8 cellular contexts compared by ENCODE assay signal in the genomic region with DNA sequence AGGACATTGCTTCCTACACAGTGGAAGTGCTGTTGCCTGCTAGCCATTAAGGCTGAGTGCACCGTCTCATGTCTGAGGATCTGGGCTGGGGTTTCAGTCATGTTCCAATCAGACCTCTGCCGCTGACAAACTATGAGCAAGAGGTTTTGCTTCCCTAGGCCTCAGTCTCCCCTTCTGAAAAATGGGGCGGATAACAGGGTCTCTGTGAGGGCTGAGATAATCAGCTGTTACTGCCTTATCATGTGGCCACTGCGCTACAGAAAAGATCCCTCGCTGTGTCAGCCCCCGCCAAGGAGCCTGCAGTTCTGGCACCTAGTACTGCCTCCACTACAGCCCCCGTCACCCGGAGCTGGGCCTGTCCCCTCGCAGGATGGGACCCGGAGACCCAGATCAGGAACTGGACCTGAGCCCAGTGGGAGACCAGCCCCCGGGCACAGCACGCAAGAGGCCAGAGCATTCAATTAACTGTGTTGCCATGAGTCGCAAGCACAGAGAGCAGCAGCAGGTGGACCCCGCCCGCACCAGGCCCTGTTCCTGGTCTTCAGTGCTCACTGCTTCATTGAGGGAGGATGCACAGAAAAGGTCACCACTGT. TPM values are rescaled to one million over a fixed set of nuclear protein-coding genes. Genes with fewer than 3 reads are reported as not detected.
A peak's percentile ranks its signal among the peaks of the same experiment; 100 is the strongest.
DNase-seq lines count a peak whose midpoint lies in the region; ATAC-seq, FAIRE-seq and TF ChIP-seq lines count a peak whose summit lies in the region.

No MANE protein-coding gene starts in this region.

- peaks cover 37 to 50% (median 47%) of the 10 kb centered on the region in 3 donors for H3K4me1 Mint-ChIP-seq in T-cell

- 75 to 76% methylated on average over 15 of the region's 15 CpGs for WGBS in heart right ventricle, 2 donors

- H3K4me3 ChIP-seq in heart right ventricle (peak overlapping the region in 9 of 10 donors; percentile 42 to 73 (median 61)), skeletal muscle satellite cell (ENCODE audit: low read length) (peak overlapping the region; percentile 66)

- H3K27ac Mint-ChIP-seq in T-cell: peak overlapping the region; percentile 83 to 86

- peak; percentile 56 for FAIRE-seq in GM12892 (lab: Jason Lieb, UNC)

- peak overlapping the region; percentile 88 to 98 (median 94) for H3K27ac ChIP-seq in heart right ventricle

- no peaks in the 10 kb centered on the region for H3K36me3 Mint-ChIP-seq in T-cell

- peaks cover 0 to 25% (median 4%) of the 10 kb centered on the region in 9 donors for H3K36me3 ChIP-seq in heart right ventricle
- H3K36me3 ChIP-seq in skeletal muscle satellite cell (ENCODE audit: insufficient read depth, low read length): peaks cover 8% of the 10 kb centered on the region

- no peaks in the 10 kb centered on the region for H3K9me3 Mint-ChIP-seq in T-cell

- no peak for TF ChIP-seq POLR2A in GM12892 (IDR thresholded peaks at IDR 0.05; ENCODE audit: low read depth, low read length)

- peak overlapping the region; percentile 67 for H3K9ac ChIP-seq in skeletal muscle satellite cell (ENCODE audit: low read depth, low read length)

- no peak overlapping the region for H3K4me3 Mint-ChIP-seq in T-cell

- TF ChIP-seq CTCF in heart right ventricle (IDR thresholded peaks at IDR 0.05) (no peak), GM10266 (IDR thresholded peaks at IDR 0.05; ENCODE audit: control insufficient read depth, insufficient read depth, low read depth, missing control alignments) (no peak)

- CTCF ChIA-PET in T-cell (lab: Charles Lee): interaction anchor here in 1 of 2 donors (0.6 kb wide), 1 partner anchor 17 kb away, joined by 5 read pairs; no protein-coding TSS in a partner anchor

- H3K9me3 ChIP-seq in heart right ventricle: no peaks in the 10 kb centered on the region
- no peaks in the 10 kb centered on the region for H3K9me3 ChIP-seq in skeletal muscle satellite cell (replicated peaks; ENCODE audit: low read length)

- ATAC-seq in T-cell (replicated peaks in 1 of 4) (no peak), heart right ventricle (no peak), GM19328 (IDR thresholded peaks at IDR 0.05; ENCODE audit: unreplicated experiment) (no peak)

- DNase-seq in GM12892 (ENCODE audit: insufficient read length): no peak
- DNase-seq in T-cell: no peak
- peak in 1 of 2 donors; percentile 29 for DNase-seq in heart right ventricle
- DNase-seq in GM10266 (ENCODE audit: extremely low spot score): no peak
- DNase-seq in HPDE6-E6E7 (ENCODE audit: extremely low spot score): no peak
- DNase-seq in glomerular visceral epithelial cell (ENCODE audit: extremely low spot score): no peak

- POLR2A ChIA-PET in T-cell (lab: Charles Lee): interaction anchor here in 1 of 2 donors (0.7 kb wide), 1 partner anchor 312 kb away, joined by 3 read pairs; no protein-coding TSS in a partner anchor

- peaks cover 19 to 61% (median 48%) of the 10 kb centered on the region in 9 donors for H3K4me1 ChIP-seq in heart right ventricle
- H3K4me1 ChIP-seq in skeletal muscle satellite cell (ENCODE audit: control insufficient read depth, insufficient read depth, low read length): peaks cover 45% of the 10 kb centered on the region

- H3K4me2 ChIP-seq in skeletal muscle satellite cell (ENCODE audit: low read length): peak overlapping the region; percentile 84

- no peaks in the 10 kb centered on the region for H3K27me3 Mint-ChIP-seq in T-cell

- H3K27me3 ChIP-seq in heart right ventricle (no peaks in the 10 kb centered on the region), skeletal muscle satellite cell (ENCODE audit: control insufficient read depth, insufficient read depth, low read length) (no peaks in the 10 kb centered on the region)

- intact Hi-C loops in heart right ventricle (cut with DNase I): no loop called here

RNA-seq across cellular contexts. Expression of gene PNKP, which starts 3.0 kb away (rescaled TPM):
- 38.9 TPM for polyA plus RNA-seq in GM12892 (2012; ENCODE audit: missing spikeins)
- total RNA-seq in T-cell: 100 to 1,000 TPM; 129 to 209 (median 193) TPM
- total RNA-seq in heart right ventricle: 10 to 100 TPM; 24.0 to 43.9 (median 34.6) TPM
- 10 to 100 TPM; 31.8 to 91.7 TPM for polyA plus RNA-seq in heart right ventricle
- total RNA-seq in skeletal muscle satellite cell (2012; rRNA removed): 43.9 TPM in 2 replicates

RNA-seq across cellular contexts. Expression of gene AKT1S1, which starts 6.8 kb away (rescaled TPM):
- 11.7 TPM for polyA plus RNA-seq in GM12892 (2012; ENCODE audit: missing spikeins)
- 10 to 100 TPM; 13.3 to 24.9 (median 21.4) TPM for total RNA-seq in T-cell
- total RNA-seq in heart right ventricle: 10 to 100 TPM; 26.0 to 51.9 (median 32.4) TPM
- 10 to 100 TPM; 42.6 to 48.1 TPM for polyA plus RNA-seq in heart right ventricle
- 11.7 and 13.1 TPM in 2 replicates for total RNA-seq in skeletal muscle satellite cell (2012; rRNA removed)

RNA-seq across cellular contexts. Expression of gene TBC1D17, which starts 7.1 kb away (rescaled TPM):
- polyA plus RNA-seq in GM12892 (2012; ENCODE audit: missing spikeins): 31.9 TPM
- total RNA-seq in T-cell (100 to 1,000 TPM in 1 of 5 donors, 10 to 100 TPM in 4; 46.5 to 102 (median 88.6) TPM), heart right ventricle (10 to 100 TPM; 40.6 to 57.9 (median 50.6) TPM)
- polyA plus RNA-seq in heart right ventricle: 10 to 100 TPM; 30.4 to 41.7 TPM
- 7.4 and 12.2 TPM in 2 replicates for total RNA-seq in skeletal muscle satellite cell (2012; rRNA removed)

RNA-seq across cellular contexts. Expression of gene PTOV1, which starts 19.4 kb away (rescaled TPM):
- 44.7 TPM for polyA plus RNA-seq in GM12892 (2012; ENCODE audit: missing spikeins)
- total RNA-seq in T-cell (100 to 1,000 TPM; 149 to 165 (median 156) TPM), heart right ventricle (100 to 1,000 TPM in 3 of 10 donors, 10 to 100 TPM in 7; 67.8 to 137 (median 90.0) TPM)
- 100 to 1,000 TPM; 107 to 220 TPM for polyA plus RNA-seq in heart right ventricle
- 31.7 and 36.8 TPM in 2 replicates for total RNA-seq in skeletal muscle satellite cell (2012; rRNA removed)

RNA-seq across cellular contexts. Expression of gene IL4I1, which starts 26.3 kb away (rescaled TPM):
- polyA plus RNA-seq in GM12892 (2012; ENCODE audit: missing spikeins): 75.8 TPM
- total RNA-seq in T-cell (10 to 100 TPM in 1 of 5 donors, 1 to 10 TPM in 4; 2.0 to 12.4 (median 4.0) TPM), heart right ventricle (10 to 100 TPM in 1 of 10 donors, under 1 TPM in 7, not detected in 2; 0.26 to 26.9 (median 0.60) TPM)
- polyA plus RNA-seq in heart right ventricle: under 1 TPM in 1 of 2 donors, not detected in 1; 0.33 TPM
- 0.25 and 1.1 TPM in 2 replicates for total RNA-seq in skeletal muscle satellite cell (2012; rRNA removed)
